ENCODE assay signal across 22 cellular contexts in the genomic region with DNA sequence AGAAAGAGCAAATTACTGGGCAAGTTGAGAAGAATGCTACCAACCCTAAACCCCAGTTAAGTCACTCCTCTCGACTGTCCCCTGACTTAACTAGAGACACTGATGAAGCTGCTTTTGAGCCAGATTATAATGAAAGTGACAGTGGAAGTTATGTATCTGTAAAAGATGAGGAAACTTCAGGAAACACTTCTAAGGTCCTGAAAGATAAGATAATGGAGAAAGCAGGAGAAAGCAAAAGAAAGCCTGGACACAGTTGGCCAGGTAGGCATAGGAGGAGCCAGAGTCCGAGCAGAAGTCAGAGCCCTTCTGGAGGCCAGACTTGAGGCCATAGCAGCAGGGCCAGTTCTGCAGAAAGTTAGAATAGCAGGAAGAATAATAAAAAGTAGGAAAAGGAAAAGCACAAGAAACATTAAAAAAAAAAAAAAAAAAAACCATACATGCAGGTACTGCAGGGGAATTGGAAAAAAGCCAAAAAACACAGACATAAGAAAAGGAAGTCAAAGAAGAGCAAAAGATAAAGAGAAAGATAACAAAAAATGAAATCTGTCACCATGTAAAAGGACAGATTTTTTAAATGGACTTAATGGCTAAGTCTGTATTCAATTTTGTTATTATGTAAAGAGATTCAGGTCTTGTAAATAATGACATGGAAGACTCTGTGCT.
"Had no signal": no experiment of that assay in that cellular context is flagged by ENCODE, and none has a peak within 500 bp of the region (broad histone marks: within the 10 kb centered on the region; RNA-seq: fewer than 3 reads in every experiment).

No MANE protein-coding gene starts in this region.

- H3K4me3 Mint-ChIP-seq: activated CD4-positive, alpha-beta memory T cell treated with anti-CD3 and anti-CD28 coated beads for 36 hours; activated naive CD8-positive, alpha-beta T cell treated with anti-CD3 and anti-CD28 coated beads, Interleukin-2, amount 50 U/mL, for 24 hours; activated T-helper 1 cell treated with anti-CD3 and anti-CD28 coated beads, Interleukin-12 subunit alpha, Interleukin-12 subunit beta, Interleukin-2, Interleukin-4 antibody, amounts not matched to agents 30 ng/mL and 10 ng/mL and 1 ng/mL, durations not matched to agents 14 hours and 24 hours and 36 hours; immature natural killer cell; naive thymus-derived CD8-positive, alpha-beta T cell had no signal

- H3K9me3 ChIP-seq: lower lobe of right lung had no signal

- H3K4me1 ChIP-seq: lower lobe of right lung, upper lobe of right lung had no signal

- H3K36me3 ChIP-seq: lower lobe of right lung, sigmoid colon, upper lobe of right lung had no signal

- ATAC-seq: activated naive CD8-positive, alpha-beta T cell treated with anti-CD3 and anti-CD28 coated beads, Interleukin-2, amount 50 U/mL, for 24 hours; left cardiac atrium; lower lobe of right lung; naive thymus-derived CD8-positive, alpha-beta T cell; stimulated activated naive CD8-positive, alpha-beta T cell treated with anti-CD3 and anti-CD28 coated beads, Interleukin-15, Interleukin-2, amounts not matched to agents 100 U/mL and 50 U/mL, for 24 hours; upper lobe of right lung had no signal

- DNase-seq: activated CD4-positive, alpha-beta memory T cell treated with anti-CD3 and anti-CD28 coated beads for 36 hours; activated CD4-positive, CD25-positive, alpha-beta regulatory T cell treated with anti-CD3 and anti-CD28 coated beads, Interleukin-2, amount 50 U/mL, for 72 hours; activated CD8-positive, alpha-beta memory T cell treated with anti-CD3 and anti-CD28 coated beads, Interleukin-2, amount 50 U/mL, for 4 hours; activated naive CD4-positive, alpha-beta T cell treated with Interleukin-2 at 50 U/mL for 16 hours; activated naive CD8-positive, alpha-beta T cell treated with anti-CD3 and anti-CD28 coated beads, Interleukin-2, amount 50 U/mL, for 24 hours; central memory CD4-positive, alpha-beta T cell; cortex of kidney; effector memory CD4-positive, alpha-beta T cell; erythroblast; glutamatergic neuron; immature natural killer cell; left cardiac atrium; lower lobe of right lung; naive thymus-derived CD8-positive, alpha-beta T cell; nucleus accumbens; sigmoid colon; stimulated activated CD4-positive, alpha-beta T cell treated with anti-CD3 and anti-CD28 coated beads, Interleukin-4, amount 100 ng/mL, for 1 hour; stimulated activated CD8-positive, alpha-beta memory T cell treated with anti-CD3 and anti-CD28 coated beads, Interleukin-4, amount 100 ng/mL, for 48 hours; stimulated activated naive CD8-positive, alpha-beta T cell treated with anti-CD3 and anti-CD28 coated beads, Interleukin-15, Interleukin-2, amounts not matched to agents 100 U/mL and 50 U/mL, for 24 hours; T-helper 9 cell; upper lobe of right lung had no signal

- H3K4me3 ChIP-seq: lower lobe of right lung, sigmoid colon, upper lobe of right lung had no signal

- H3K27ac ChIP-seq: lower lobe of right lung, sigmoid colon, upper lobe of right lung had no signal

- H3K4me1 Mint-ChIP-seq: activated naive CD8-positive, alpha-beta T cell treated with anti-CD3 and anti-CD28 coated beads, Interleukin-2, amount 50 U/mL, for 24 hours; immature natural killer cell had no signal

- H3K27ac Mint-ChIP-seq: activated CD4-positive, alpha-beta memory T cell treated with anti-CD3 and anti-CD28 coated beads for 36 hours; activated naive CD8-positive, alpha-beta T cell treated with anti-CD3 and anti-CD28 coated beads, Interleukin-2, amount 50 U/mL, for 24 hours; activated T-helper 1 cell treated with anti-CD3 and anti-CD28 coated beads, Interleukin-12 subunit alpha, Interleukin-12 subunit beta, Interleukin-2, Interleukin-4 antibody, amounts not matched to agents 30 ng/mL and 10 ng/mL and 1 ng/mL, durations not matched to agents 14 hours and 24 hours and 36 hours; naive thymus-derived CD8-positive, alpha-beta T cell had no signal

- H3K27me3 ChIP-seq: sigmoid colon, upper lobe of right lung had no signal
